In the genomic region with DNA sequence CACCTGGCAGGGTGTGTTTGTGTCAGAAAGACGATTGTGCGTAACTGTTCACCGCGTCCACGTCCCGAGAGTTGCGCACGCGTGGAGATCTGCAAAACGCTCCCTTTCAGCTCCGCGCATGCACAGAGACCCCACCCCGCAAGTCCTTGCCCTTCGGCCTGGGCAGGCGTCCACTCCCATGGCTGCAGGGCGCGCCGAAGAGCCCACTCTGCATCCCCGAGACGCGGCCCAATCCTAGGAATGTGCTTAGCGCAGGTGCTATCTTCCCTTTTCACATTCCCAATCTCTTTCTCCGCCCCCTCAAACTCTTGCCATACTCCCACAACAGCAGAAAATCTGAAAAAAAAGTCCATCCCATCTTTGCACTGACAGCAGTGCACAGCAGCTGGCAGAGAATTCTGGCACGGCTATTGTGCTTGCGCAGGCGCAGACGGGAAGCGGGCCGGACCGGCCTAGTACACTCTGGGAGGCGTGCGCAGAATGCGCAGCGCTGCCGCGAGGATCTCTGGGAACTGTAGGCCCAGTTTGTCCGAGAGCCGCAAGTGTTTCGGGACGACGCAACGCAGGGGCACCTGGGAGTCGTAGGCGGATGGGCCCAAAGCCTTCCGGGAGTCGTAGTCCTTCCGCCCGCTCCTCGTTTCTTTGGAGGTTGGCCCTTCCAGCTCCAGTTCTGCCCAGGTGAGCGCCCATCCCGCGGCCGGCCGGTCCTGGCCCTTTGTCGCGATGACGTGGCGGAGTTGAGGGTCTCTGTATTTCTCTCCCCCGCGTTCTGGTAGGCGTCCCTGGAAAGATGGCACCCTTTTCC, we compare ENCODE assay signal across 8 cellular contexts. TPM values are rescaled to one million over a fixed set of nuclear protein-coding genes. Genes with fewer than 3 reads are reported as not detected.
DNase-seq lines count a peak whose midpoint lies in the region; ATAC-seq and TF ChIP-seq lines count a peak whose summit lies in the region.

No MANE protein-coding gene starts in this region.

- no peaks in the 10 kb centered on the region for H3K9me3 ChIP-seq in Panc1 (ENCODE audit: control insufficient read depth, insufficient read depth, low read depth, low read length)
- H3K9me3 ChIP-seq in esophagus muscularis mucosa = no peaks in the 10 kb centered on the region
- no peaks in the 10 kb centered on the region for H3K9me3 ChIP-seq in muscle layer of colon (ENCODE audit: low read length)

- peak; percentile 90 for DNase-seq in DMS 273 treated with DMSO at 0.1 percent for 48 hours (lab: John Stamatoyannopoulos, UW)
- peak; percentile 95 for DNase-seq in Jurkat, Clone E6-1 (ENCODE audit: low read depth, low spot score)
- DNase-seq in Panc1 (ENCODE audit: low read depth, low spot score) = peak; percentile 68
- peak; percentile 96 to 97 for DNase-seq in activated T-cell treated with anti-CD3 and anti-CD28 coated beads, Interleukin-2, amount 50 U/mL, for 72 hours
- DNase-seq in esophagus muscularis mucosa (ENCODE audit: extremely low spot score) = peak; percentile 99
- DNase-seq in stimulated activated CD8-positive, alpha-beta memory T cell treated with anti-CD3 and anti-CD28 coated beads, Interleukin-7, amount 100 ng/mL, for 1 hour (ENCODE audit: low read depth in 2 of 2) = peak; percentile 92 to 94

- peak; percentile 88 for ATAC-seq in GM21717 (IDR thresholded peaks at IDR 0.05; ENCODE audit: unreplicated experiment)
- ATAC-seq in Panc1 = peak; percentile 100
- peak; percentile 100 for ATAC-seq in activated T-cell treated with anti-CD3 and anti-CD28 coated beads, Interleukin-2, amount 50 U/mL, for 72 hours (replicated peaks in 1 of 2)

- no peaks in the 10 kb centered on the region for H3K27me3 ChIP-seq in Panc1 (ENCODE audit: control insufficient read depth, insufficient read depth, low read length)
- H3K27me3 ChIP-seq in esophagus muscularis mucosa = peaks cover 0 to 21% (median 0%) of the 10 kb centered on the region in 4 donors
- H3K27me3 ChIP-seq in muscle layer of colon (ENCODE audit: control insufficient read depth in 1 of 2, insufficient read depth in 2 of 2, low read length in 2 of 2) = peaks cover 0 to 9% of the 10 kb centered on the region in 2 donors

- CTCF ChIA-PET in Panc1 (lab: Charles Lee) = no interaction called here

- H3K36me3 ChIP-seq in Panc1 (ENCODE audit: control insufficient read depth, insufficient read depth, low read length) (no peaks in the 10 kb centered on the region), esophagus muscularis mucosa (peaks cover 0 to 5% (median 0%) of the 10 kb centered on the region in 4 donors), muscle layer of colon (ENCODE audit: insufficient read depth, low read length) (no peaks in the 10 kb centered on the region)

- H3K9me3 Mint-ChIP-seq in activated T-cell treated with anti-CD3 and anti-CD28 coated beads, Interleukin-2, amount 50 U/mL, for 72 hours = peaks cover 2 to 10% of the 10 kb centered on the region in 2 donors

- H3K4me1 ChIP-seq in Panc1 (ENCODE audit: control insufficient read depth, insufficient read depth, low read length) = no peaks in the 10 kb centered on the region
- H3K4me1 ChIP-seq in esophagus muscularis mucosa = peaks cover 15 to 22% (median 20%) of the 10 kb centered on the region in 4 donors
- H3K4me1 ChIP-seq in muscle layer of colon (ENCODE audit: insufficient read depth, low read length) = peaks cover 14% of the 10 kb centered on the region

- no peak for TF ChIP-seq POLR2A in esophagus muscularis mucosa (IDR thresholded peaks at IDR 0.05; ENCODE audit: low read depth)

- WGBS in esophagus muscularis mucosa = under 1% methylated on average over 24 of the region's 61 CpGs

- H3K27me3 Mint-ChIP-seq in activated T-cell treated with anti-CD3 and anti-CD28 coated beads, Interleukin-2, amount 50 U/mL, for 72 hours (ENCODE audit: low read depth) = peaks cover 5% of the 10 kb centered on the region

- intact Hi-C loops in Panc1 (cut with micrococcal nuclease; ENCODE audit: unreplicated experiment) = no loop called here
- intact Hi-C loops in esophagus muscularis mucosa (cut with DNase I) = loop anchor here (2.0 kb wide), 1 partner anchor 21 kb away; no protein-coding TSS in a partner anchor

- TF ChIP-seq CTCF in Panc1 (IDR thresholded peaks at IDR 0.05) (no peak), esophagus muscularis mucosa (IDR thresholded peaks at IDR 0.05) (no peak)

- in situ Hi-C loops in Panc1 (cut with HindIII; ENCODE audit: low pct_unique_long_range_greater_than_20kb, low sequenced_read_pairs) = no loop called here

- H3K36me3 Mint-ChIP-seq in activated T-cell treated with anti-CD3 and anti-CD28 coated beads, Interleukin-2, amount 50 U/mL, for 72 hours (ENCODE audit: insufficient read depth in 2 of 2) = peaks cover 8 to 11% of the 10 kb centered on the region in 2 donors

- H3K4me3 ChIP-seq in Jurkat, Clone E6-1 (ENCODE audit: low read length) = peak overlapping the region; percentile 95
- H3K4me3 ChIP-seq in Panc1 (ENCODE audit: low read depth in 2 of 2, low read length in 2 of 2) (peak overlapping the region; percentile 65 to 74), esophagus muscularis mucosa (peak overlapping the region; percentile 67 to 74 (median 70)), muscle layer of colon (ENCODE audit: low read depth in 1 of 2, low read length in 2 of 2) (peak overlapping the region; percentile 60 to 99)

- H3K27ac Mint-ChIP-seq in activated T-cell treated with anti-CD3 and anti-CD28 coated beads, Interleukin-2, amount 50 U/mL, for 72 hours = peak overlapping the region; percentile 87

- POLR2A ChIA-PET in Panc1 (lab: Charles Lee) = no interaction called here

- no peak for TF ChIP-seq EP300 in esophagus muscularis mucosa (IDR thresholded peaks at IDR 0.05)

- peak overlapping the region; percentile 92 for H3K4me3 Mint-ChIP-seq in activated T-cell treated with anti-CD3 and anti-CD28 coated beads, Interleukin-2, amount 50 U/mL, for 72 hours

- no TSS peak for BruUV-seq in Panc1 (replicated peaks; lab: Mats Ljungman, UMichigan)

- peaks cover 24% of the 10 kb centered on the region for H3K4me1 Mint-ChIP-seq in activated T-cell treated with anti-CD3 and anti-CD28 coated beads, Interleukin-2, amount 50 U/mL, for 72 hours (ENCODE audit: low read depth)

- H3K9ac ChIP-seq in muscle layer of colon (ENCODE audit: low read length) = peak overlapping the region; percentile 32

- peak overlapping the region; percentile 21; the same call in 1 of the 2 replicates for H3K27ac ChIP-seq in Panc1 (ENCODE audit: low read length)
- H3K27ac ChIP-seq in esophagus muscularis mucosa (replicated peaks in 1 of 4) = peak overlapping the region; percentile 48 to 69 (median 61)
- H3K27ac ChIP-seq in muscle layer of colon (ENCODE audit: low read depth, low read length) = peak overlapping the region; percentile 47

RNA-seq across cellular contexts. Expression of gene ZNF175, which starts 23.1 kb away (rescaled TPM):
- polyA plus RNA-seq in Jurkat, Clone E6-1 (2012; ENCODE audit: insufficient read depth, insufficient read length) = 15.6 TPM
- total RNA-seq in Panc1 (2021; ENCODE audit: unreplicated experiment) (7.3 TPM), esophagus muscularis mucosa (1 to 10 TPM; 3.6 to 5.8 (median 4.9) TPM)
- 6.3 TPM for polyA plus RNA-seq in Panc1 (2012; ENCODE audit: insufficient read length)
- total RNA-seq in activated T-cell treated with anti-CD3 and anti-CD28 coated beads, Interleukin-2, amount 50 U/mL, for 72 hours = 10 to 100 TPM; 11.1 to 13.3 TPM

RNA-seq across cellular contexts. Expression of gene SIGLEC5, which starts 36.0 kb away (rescaled TPM):
- polyA plus RNA-seq in Jurkat, Clone E6-1 (2012; ENCODE audit: insufficient read depth, insufficient read length) = not detected
- not detected for total RNA-seq in Panc1 (2021; ENCODE audit: unreplicated experiment)
- polyA plus RNA-seq in Panc1 (2012; ENCODE audit: insufficient read length) = not detected
- not detected for total RNA-seq in activated T-cell treated with anti-CD3 and anti-CD28 coated beads, Interleukin-2, amount 50 U/mL, for 72 hours
- total RNA-seq in esophagus muscularis mucosa = 1 to 10 TPM in 2 of 4 donors, under 1 TPM in 2; 0.52 to 2.0 (median 1.00) TPM

RNA-seq across cellular contexts. Expression of gene SIGLEC14, which starts 52.5 kb away (rescaled TPM):
- polyA plus RNA-seq in Jurkat, Clone E6-1 (2012; ENCODE audit: insufficient read depth, insufficient read length) = not detected
- total RNA-seq in Panc1 (2021; ENCODE audit: unreplicated experiment) = not detected
- polyA plus RNA-seq in Panc1 (2012; ENCODE audit: insufficient read length) = not detected
- total RNA-seq in activated T-cell treated with anti-CD3 and anti-CD28 coated beads, Interleukin-2, amount 50 U/mL, for 72 hours = under 1 TPM in 1 of 2 donors, not detected in 1; 0.38 TPM
- 1 to 10 TPM in 3 of 4 donors, not detected in 1; 2.5 to 9.9 (median 5.0) TPM for total RNA-seq in esophagus muscularis mucosa

Comparison
In these comparisons a context has a peak if more than half of its experiments do, and no peak if none do; other contexts are left out.
1. Peak in every context shown above with its lines: DNase-seq, ATAC-seq, H3K4me3 ChIP-seq and H3K27ac ChIP-seq.